1 cellular context compared by ENCODE assay signal in the genomic region with DNA sequence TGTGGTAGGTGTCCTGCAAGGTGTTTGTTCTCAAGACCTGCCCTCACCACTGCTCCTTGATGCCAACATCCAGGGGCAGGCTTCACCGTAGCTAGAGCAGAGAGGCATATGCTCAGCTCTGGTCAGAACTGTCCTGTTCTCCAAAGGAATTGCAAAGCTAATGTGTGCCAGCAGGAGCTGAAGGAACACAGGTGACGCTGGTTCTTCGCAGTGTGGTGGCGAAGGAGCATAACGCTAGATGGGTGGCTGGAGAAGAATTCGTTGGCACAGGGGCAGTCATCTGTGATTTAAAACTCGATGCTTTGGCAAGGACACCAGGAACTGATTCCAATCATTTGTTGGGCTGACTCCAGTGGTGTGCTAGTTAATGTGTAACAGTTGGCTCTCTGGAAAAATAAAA.
TF ChIP-seq lines count a peak whose summit lies in the region.

No MANE protein-coding gene starts in this region.

TF ChIP-seq in HepG2, 621 proteins besides CTCF, POLR2A, EP300 and RAD21 (continued from another document):
- TF ChIP-seq, protein P1, sequence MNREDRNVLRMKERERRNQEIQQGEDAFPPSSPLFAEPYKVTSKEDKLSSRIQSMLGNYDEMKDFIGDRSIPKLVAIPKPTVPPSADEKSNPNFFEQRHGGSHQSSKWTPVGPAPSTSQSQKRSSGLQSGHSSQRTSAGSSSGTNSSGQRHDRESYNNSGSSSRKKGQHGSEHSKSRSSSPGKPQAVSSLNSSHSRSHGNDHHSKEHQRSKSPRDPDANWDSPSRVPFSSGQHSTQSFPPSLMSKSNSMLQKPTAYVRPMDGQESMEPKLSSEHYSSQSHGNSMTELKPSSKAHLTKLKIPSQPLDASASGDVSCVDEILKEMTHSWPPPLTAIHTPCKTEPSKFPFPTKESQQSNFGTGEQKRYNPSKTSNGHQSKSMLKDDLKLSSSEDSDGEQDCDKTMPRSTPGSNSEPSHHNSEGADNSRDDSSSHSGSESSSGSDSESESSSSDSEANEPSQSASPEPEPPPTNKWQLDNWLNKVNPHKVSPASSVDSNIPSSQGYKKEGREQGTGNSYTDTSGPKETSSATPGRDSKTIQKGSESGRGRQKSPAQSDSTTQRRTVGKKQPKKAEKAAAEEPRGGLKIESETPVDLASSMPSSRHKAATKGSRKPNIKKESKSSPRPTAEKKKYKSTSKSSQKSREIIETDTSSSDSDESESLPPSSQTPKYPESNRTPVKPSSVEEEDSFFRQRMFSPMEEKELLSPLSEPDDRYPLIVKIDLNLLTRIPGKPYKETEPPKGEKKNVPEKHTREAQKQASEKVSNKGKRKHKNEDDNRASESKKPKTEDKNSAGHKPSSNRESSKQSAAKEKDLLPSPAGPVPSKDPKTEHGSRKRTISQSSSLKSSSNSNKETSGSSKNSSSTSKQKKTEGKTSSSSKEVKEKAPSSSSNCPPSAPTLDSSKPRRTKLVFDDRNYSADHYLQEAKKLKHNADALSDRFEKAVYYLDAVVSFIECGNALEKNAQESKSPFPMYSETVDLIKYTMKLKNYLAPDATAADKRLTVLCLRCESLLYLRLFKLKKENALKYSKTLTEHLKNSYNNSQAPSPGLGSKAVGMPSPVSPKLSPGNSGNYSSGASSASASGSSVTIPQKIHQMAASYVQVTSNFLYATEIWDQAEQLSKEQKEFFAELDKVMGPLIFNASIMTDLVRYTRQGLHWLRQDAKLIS (CRISPR knock-in tag; IDR thresholded peaks at IDR 0.05), result no peak
- TF ChIP-seq DPF2 (CRISPR knock-in tag; IDR thresholded peaks at IDR 0.05; ENCODE audit: borderline replicate concordance, low read depth), result 0 out of 2 replicates have a peak, but pooled peaks have one; percentile 35
- TF ChIP-seq ETV5 (CRISPR knock-in tag; IDR thresholded peaks at IDR 0.05; ENCODE audit: borderline replicate concordance), result no peak
- TF ChIP-seq CEBPG (CRISPR knock-in tag; IDR thresholded peaks at IDR 0.05), result no peak
- no peak for TF ChIP-seq ZNF343 (CRISPR knock-in tag; IDR thresholded peaks at IDR 0.05)
- TF ChIP-seq SP1 (IDR thresholded peaks at IDR 0.05), result no peak
- TF ChIP-seq SP1 (CRISPR knock-in tag; IDR thresholded peaks at IDR 0.05), result no peak
- no peak for TF ChIP-seq U2AF2 (IDR thresholded peaks at IDR 0.05; ENCODE audit: low read depth, low read length)
- no peak for TF ChIP-seq AGO2 (optimal IDR thresholded peaks at IDR 0.05; ENCODE audit: low read depth, low read length)
- TF ChIP-seq ZNF607 (CRISPR knock-in tag; IDR thresholded peaks at IDR 0.05; ENCODE audit: borderline replicate concordance), result no peak
- peak; percentile 55; the same call in 1 of the 2 replicates for TF ChIP-seq AHR (CRISPR knock-in tag; IDR thresholded peaks at IDR 0.05)
- TF ChIP-seq MXI1 (IDR thresholded peaks at IDR 0.05; ENCODE audit: borderline replicate concordance, low read depth, low read length), result no peak
- no peak for TF ChIP-seq PREB (CRISPR knock-in tag; IDR thresholded peaks at IDR 0.05)
- TF ChIP-seq, protein P2, sequence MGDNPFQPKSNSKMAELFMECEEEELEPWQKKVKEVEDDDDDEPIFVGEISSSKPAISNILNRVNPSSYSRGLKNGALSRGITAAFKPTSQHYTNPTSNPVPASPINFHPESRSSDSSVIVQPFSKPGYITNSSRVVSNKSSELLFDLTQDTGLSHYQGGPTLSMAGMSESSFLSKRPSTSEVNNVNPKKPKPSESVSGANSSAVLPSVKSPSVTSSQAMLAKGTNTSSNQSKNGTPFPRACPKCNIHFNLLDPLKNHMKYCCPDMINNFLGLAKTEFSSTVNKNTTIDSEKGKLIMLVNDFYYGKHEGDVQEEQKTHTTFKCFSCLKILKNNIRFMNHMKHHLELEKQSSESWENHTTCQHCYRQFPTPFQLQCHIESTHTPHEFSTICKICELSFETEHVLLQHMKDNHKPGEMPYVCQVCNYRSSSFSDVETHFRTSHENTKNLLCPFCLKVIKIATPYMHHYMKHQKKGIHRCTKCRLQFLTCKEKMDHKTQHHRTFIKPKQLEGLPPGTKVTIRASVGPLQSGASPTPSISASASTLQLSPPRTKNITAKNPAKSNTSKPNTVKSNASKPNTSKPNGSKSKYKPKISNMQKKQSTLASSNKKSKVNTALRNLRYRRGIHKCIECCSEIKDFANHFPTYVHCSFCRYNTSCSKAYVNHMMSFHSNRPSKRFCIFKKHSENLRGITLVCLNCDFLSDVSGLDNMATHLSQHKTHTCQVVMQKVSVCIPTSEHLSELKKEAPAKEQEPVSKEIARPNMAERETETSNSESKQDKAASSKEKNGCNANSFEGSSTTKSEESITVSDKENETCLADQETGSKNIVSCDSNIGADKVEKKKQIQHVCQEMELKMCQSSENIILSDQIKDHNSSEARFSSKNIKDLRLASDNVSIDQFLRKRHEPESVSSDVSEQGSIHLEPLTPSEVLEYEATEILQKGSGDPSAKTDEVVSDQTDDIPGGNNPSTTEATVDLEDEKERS (CRISPR knock-in tag; IDR thresholded peaks at IDR 0.05), result no peak
- TF ChIP-seq ZSCAN31 (CRISPR knock-in tag; IDR thresholded peaks at IDR 0.05; ENCODE audit: low read depth), result no peak
- TF ChIP-seq PRMT3 (CRISPR knock-in tag; IDR thresholded peaks at IDR 0.05; ENCODE audit: borderline replicate concordance, low read depth), result no peak
- TF ChIP-seq RXRA (CRISPR knock-in tag; IDR thresholded peaks at IDR 0.05), result no peak
- TF ChIP-seq YEATS2 (CRISPR knock-in tag; IDR thresholded peaks at IDR 0.05; ENCODE audit: borderline replicate concordance), result no peak
- no peak for TF ChIP-seq SP140L (CRISPR knock-in tag; IDR thresholded peaks at IDR 0.05; ENCODE audit: borderline replicate concordance)
- TF ChIP-seq XRCC5 (optimal IDR thresholded peaks at IDR 0.05; ENCODE audit: low read length), result peak; percentile 36
- no peak for TF ChIP-seq SPEN (CRISPR knock-in tag; IDR thresholded peaks at IDR 0.05; ENCODE audit: low read depth)
- no peak for TF ChIP-seq DNMT3B (CRISPR knock-in tag; conservative IDR thresholded peaks at IDR 0.05)
- TF ChIP-seq NPAS2 (CRISPR knock-in tag; IDR thresholded peaks at IDR 0.05; ENCODE audit: borderline replicate concordance), result no peak
- no peak for TF ChIP-seq BRD4 (CRISPR knock-in tag; IDR thresholded peaks at IDR 0.05)
- 0 out of 2 replicates have a peak, but pooled peaks have one; percentile 21 for TF ChIP-seq DRAP1 (CRISPR knock-in tag; IDR thresholded peaks at IDR 0.05)
- no peak for TF ChIP-seq NAIF1 (CRISPR knock-in tag; IDR thresholded peaks at IDR 0.05; ENCODE audit: borderline replicate concordance)
- TF ChIP-seq ELF3 (CRISPR knock-in tag; IDR thresholded peaks at IDR 0.05), result 0 out of 2 replicates have a peak, but pooled peaks have one; percentile 19
- TF ChIP-seq MBNL3 (CRISPR knock-in tag; conservative IDR thresholded peaks at IDR 0.05), result no peak
- no peak for TF ChIP-seq ZNF614 (CRISPR knock-in tag; IDR thresholded peaks at IDR 0.05; ENCODE audit: borderline replicate concordance)
- no peak for TF ChIP-seq SNAI1 (CRISPR knock-in tag; IDR thresholded peaks at IDR 0.05; ENCODE audit: borderline replicate concordance)
- TF ChIP-seq, protein P3, sequence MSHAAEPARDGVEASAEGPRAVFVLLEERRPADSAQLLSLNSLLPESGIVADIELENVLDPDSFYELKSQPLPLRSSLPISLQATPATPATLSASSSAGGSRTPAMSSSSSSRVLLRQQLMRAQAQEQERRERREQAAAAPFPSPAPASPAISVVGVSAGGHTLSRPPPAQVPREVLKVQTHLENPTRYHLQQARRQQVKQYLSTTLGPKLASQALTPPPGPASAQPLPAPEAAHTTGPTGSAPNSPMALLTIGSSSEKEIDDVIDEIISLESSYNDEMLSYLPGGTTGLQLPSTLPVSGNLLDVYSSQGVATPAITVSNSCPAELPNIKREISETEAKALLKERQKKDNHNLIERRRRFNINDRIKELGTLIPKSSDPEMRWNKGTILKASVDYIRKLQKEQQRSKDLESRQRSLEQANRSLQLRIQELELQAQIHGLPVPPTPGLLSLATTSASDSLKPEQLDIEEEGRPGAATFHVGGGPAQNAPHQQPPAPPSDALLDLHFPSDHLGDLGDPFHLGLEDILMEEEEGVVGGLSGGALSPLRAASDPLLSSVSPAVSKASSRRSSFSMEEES (CRISPR knock-in tag; IDR thresholded peaks at IDR 0.05), result no peak
- no peak for TF ChIP-seq SALL2 (CRISPR knock-in tag; IDR thresholded peaks at IDR 0.05)
- no peak for TF ChIP-seq SP2 (CRISPR knock-in tag; IDR thresholded peaks at IDR 0.05)
- TF ChIP-seq, protein P4, sequence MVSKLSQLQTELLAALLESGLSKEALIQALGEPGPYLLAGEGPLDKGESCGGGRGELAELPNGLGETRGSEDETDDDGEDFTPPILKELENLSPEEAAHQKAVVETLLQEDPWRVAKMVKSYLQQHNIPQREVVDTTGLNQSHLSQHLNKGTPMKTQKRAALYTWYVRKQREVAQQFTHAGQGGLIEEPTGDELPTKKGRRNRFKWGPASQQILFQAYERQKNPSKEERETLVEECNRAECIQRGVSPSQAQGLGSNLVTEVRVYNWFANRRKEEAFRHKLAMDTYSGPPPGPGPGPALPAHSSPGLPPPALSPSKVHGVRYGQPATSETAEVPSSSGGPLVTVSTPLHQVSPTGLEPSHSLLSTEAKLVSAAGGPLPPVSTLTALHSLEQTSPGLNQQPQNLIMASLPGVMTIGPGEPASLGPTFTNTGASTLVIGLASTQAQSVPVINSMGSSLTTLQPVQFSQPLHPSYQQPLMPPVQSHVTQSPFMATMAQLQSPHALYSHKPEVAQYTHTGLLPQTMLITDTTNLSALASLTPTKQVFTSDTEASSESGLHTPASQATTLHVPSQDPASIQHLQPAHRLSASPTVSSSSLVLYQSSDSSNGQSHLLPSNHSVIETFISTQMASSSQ (IDR thresholded peaks at IDR 0.05; ENCODE audit: low read depth), result no peak; the same call in 1 of the 2 replicates
- TF ChIP-seq, protein P4 (CRISPR knock-in tag; IDR thresholded peaks at IDR 0.05; ENCODE audit: borderline replicate concordance), result peak; percentile 45; the same call in 1 of the 2 replicates
- TF ChIP-seq, protein P5, sequence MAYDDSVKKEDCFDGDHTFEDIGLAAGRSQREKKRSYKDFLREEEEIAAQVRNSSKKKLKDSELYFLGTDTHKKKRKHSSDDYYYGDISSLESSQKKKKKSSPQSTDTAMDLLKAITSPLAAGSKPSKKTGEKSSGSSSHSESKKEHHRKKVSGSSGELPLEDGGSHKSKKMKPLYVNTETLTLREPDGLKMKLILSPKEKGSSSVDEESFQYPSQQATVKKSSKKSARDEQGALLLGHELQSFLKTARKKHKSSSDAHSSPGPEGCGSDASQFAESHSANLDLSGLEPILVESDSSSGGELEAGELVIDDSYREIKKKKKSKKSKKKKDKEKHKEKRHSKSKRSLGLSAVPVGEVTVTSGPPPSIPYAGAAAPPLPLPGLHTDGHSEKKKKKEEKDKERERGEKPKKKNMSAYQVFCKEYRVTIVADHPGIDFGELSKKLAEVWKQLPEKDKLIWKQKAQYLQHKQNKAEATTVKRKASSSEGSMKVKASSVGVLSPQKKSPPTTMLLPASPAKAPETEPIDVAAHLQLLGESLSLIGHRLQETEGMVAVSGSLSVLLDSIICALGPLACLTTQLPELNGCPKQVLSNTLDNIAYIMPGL (CRISPR knock-in tag; IDR thresholded peaks at IDR 0.05; ENCODE audit: borderline replicate concordance in 1 of 2, low read depth in 1 of 2), result no peak
